ENCODE assay signal across 11 cellular contexts in the genomic region with DNA sequence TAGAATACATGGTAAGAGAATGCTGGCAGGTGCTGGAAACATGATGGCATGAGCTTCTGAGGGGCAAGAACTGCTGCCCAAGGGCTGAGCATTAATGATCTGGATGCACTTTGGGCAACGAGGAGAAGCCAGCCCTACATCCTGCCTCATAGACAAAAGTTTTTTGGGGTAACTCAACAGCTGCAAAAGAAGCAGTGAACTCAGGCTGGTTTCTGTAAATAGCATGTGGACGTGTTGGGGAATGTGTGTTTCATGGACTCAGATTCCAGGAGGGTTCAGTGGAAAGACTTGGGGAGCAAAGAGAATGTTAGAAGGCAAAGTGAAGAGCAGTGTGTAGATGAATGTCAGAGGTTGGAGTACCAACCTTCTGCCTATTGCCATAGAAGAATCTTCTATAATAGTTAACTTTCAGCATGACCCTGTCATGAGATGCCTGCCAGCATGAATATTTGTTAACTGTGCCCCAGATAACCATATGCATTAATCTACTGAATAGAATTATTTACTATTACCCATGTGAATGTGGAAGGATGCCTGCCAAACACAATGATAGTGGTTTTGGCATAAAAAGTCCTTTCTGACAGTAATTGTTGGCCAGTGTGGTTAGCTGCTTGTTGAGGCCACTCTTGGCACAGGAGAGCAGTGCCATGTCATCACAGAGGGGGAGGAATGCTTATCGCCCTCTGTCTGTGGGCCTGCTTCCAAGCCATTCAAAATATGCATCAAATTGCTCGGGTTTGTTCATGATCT.
A peak's percentile ranks its signal among the peaks of the same experiment; 100 is the strongest.
DNase-seq lines count a peak whose midpoint lies in the region; ATAC-seq, FAIRE-seq and TF ChIP-seq lines count a peak whose summit lies in the region.
"Had no signal": no experiment of that assay in that cellular context is flagged by ENCODE, and none has a peak within 500 bp of the region (broad histone marks: within the 10 kb centered on the region; RNA-seq: fewer than 3 reads in every experiment).

No MANE protein-coding gene starts in this region.

- TF ChIP-seq RAD21 in SK-N-SH (IDR thresholded peaks at IDR 0.05; ENCODE audit: low read length) = peak; percentile 37; the same call in 1 of the 2 replicates

- no peaks in the 10 kb centered on the region for H3K27me3 ChIP-seq in SK-N-SH (ENCODE audit: insufficient read depth)

- H3K9ac ChIP-seq in SK-N-SH (peak overlapping the region; percentile 51), kidney (ENCODE audit: low read length in 2 of 2) (no peak overlapping the region)

- H3K36me3 ChIP-seq in SK-N-SH (replicated peaks in 1 of 2; ENCODE audit: control insufficient read depth in 1 of 2, insufficient read depth in 2 of 2, low read length in 1 of 2) (no peaks in the 10 kb centered on the region), kidney (ENCODE audit: control insufficient read depth in 1 of 2, insufficient read depth in 2 of 2, low read length in 2 of 2) (peaks cover 0 to 2% of the 10 kb centered on the region in 2 donors)
- H3K36me3 ChIP-seq: prostate gland had no signal

- H3K27me3 Mint-ChIP-seq in immature natural killer cell (ENCODE audit: low read depth in 3 of 3) = no peaks in the 10 kb centered on the region
- H3K27me3 Mint-ChIP-seq: activated naive CD8-positive, alpha-beta T cell had no signal

- intact Hi-C loops in lower leg skin (cut with DNase I; ENCODE audit: low total_unique reads) (no loop called here), kidney (cut with DNase I) (no loop called here)

- peak overlapping the region; percentile 87 to 88 for H3K27ac ChIP-seq in SK-N-SH (ENCODE audit: low read depth in 2 of 2, low read length in 1 of 2)
- no peak overlapping the region for H3K27ac ChIP-seq in kidney (ENCODE audit: low read depth in 2 of 2, low read length in 2 of 2)
- H3K27ac ChIP-seq: prostate gland had no signal

- no peaks in the 10 kb centered on the region for H4K20me1 ChIP-seq in SK-N-SH (ENCODE audit: insufficient read depth)

- peak; percentile 92 for DNase-seq in GM04504 (ENCODE audit: low read depth)
- peak; percentile 48 for DNase-seq in SK-N-SH
- peak; percentile 87 to 91 for DNase-seq in foreskin fibroblast
- DNase-seq in pulmonary artery endothelial cell (ENCODE audit: low read depth, low spot score) = peak; percentile 58
- DNase-seq in lower leg skin (ENCODE audit: low spot score in 2 of 2) = no peak
- DNase-seq in immature natural killer cell = no peak
- no peak for DNase-seq in kidney
- DNase-seq: NCI-H345 had no signal

- no peak overlapping the region for H3K4me3 Mint-ChIP-seq in immature natural killer cell
- H3K4me3 Mint-ChIP-seq: activated naive CD8-positive, alpha-beta T cell had no signal

- H3K4me1 ChIP-seq in SK-N-SH (ENCODE audit: control insufficient read depth in 1 of 2, insufficient read depth in 2 of 2, low read depth in 1 of 2, low read length in 1 of 2) = peaks cover 11 to 30% of the 10 kb centered on the region in 2 experiments; a peak in 3 of 4 replicates
- peaks cover 0 to 11% of the 10 kb centered on the region in 2 donors for H3K4me1 ChIP-seq in kidney (ENCODE audit: control insufficient read depth in 1 of 2, insufficient read depth in 1 of 2, low read depth in 1 of 2, low read length in 2 of 2)
- H3K4me1 ChIP-seq: prostate gland had no signal

- H2AFZ ChIP-seq in SK-N-SH (ENCODE audit: low read depth) = no peak overlapping the region; the same call in 1 of the 2 replicates

- 46% methylated on average over 4 of the region's 4 CpGs for WGBS in SK-N-SH (ENCODE audit: low lambda C conversion rate)
- WGBS in lower leg skin, 2 donors = 49 to 52% methylated on average over 4 of the region's 4 CpGs

- no peaks in the 10 kb centered on the region for H3K9me2 ChIP-seq in SK-N-SH

- CTCF ChIA-PET in SK-N-SH (lab: Yijun Ruan, JAX) = interaction anchor here (0.6 to 5.5 kb wide), 13 partner anchors 9 to 898 kb away, joined by 3 to 39 read pairs (median 4); no protein-coding TSS in a partner anchor

- TF ChIP-seq CTCF in SK-N-SH (IDR thresholded peaks at IDR 0.05) (peak; percentile 62), foreskin fibroblast (IDR thresholded peaks at IDR 0.05; ENCODE audit: low read depth, low read length) (peak; percentile 37), lower leg skin (IDR thresholded peaks at IDR 0.05) (no peak), kidney (IDR thresholded peaks at IDR 0.05; ENCODE audit: borderline replicate concordance, extremely low read depth, insufficient read depth) (no peak)

- H3K4me1 Mint-ChIP-seq in immature natural killer cell = no peaks in the 10 kb centered on the region

- H3K36me3 Mint-ChIP-seq in immature natural killer cell = no peaks in the 10 kb centered on the region
- H3K36me3 Mint-ChIP-seq: activated naive CD8-positive, alpha-beta T cell had no signal

- TF ChIP-seq EP300 in SK-N-SH (IDR thresholded peaks at IDR 0.05; ENCODE audit: borderline replicate concordance in 1 of 2, low read depth in 1 of 2, low read length in 1 of 2) = peak; percentile 94 to 99

- no peak for TF ChIP-seq POLR2A in lower leg skin (IDR thresholded peaks at IDR 0.05)

- 0 out of 4 replicates have a peak overlapping the region, but pooled peaks of 1 of the 2 experiments have one; percentile 18 for H3K4me3 ChIP-seq in SK-N-SH (ENCODE audit: low read depth in 2 of 2, low read length in 1 of 2)
- H3K4me3 ChIP-seq in foreskin fibroblast (ENCODE audit: low read depth in 1 of 2, low read length in 2 of 2) = no peak overlapping the region
- H3K4me3 ChIP-seq in lower leg skin (ENCODE audit: low read depth, poor library complexity, severe bottlenecking) = no peak overlapping the region
- no peak overlapping the region for H3K4me3 ChIP-seq in kidney (ENCODE audit: low read length in 2 of 2)
- H3K4me3 ChIP-seq: prostate gland had no signal

- peaks cover 18% of the 10 kb centered on the region for H3F3A ChIP-seq in SK-N-SH (replicated peaks; ENCODE audit: insufficient read depth)

- H3K79me2 ChIP-seq in SK-N-SH (ENCODE audit: insufficient read depth) = no peaks in the 10 kb centered on the region

- H3K9me3 ChIP-seq in SK-N-SH (no peaks in the 10 kb centered on the region), kidney (ENCODE audit: control insufficient read depth in 1 of 2, low read length in 2 of 2) (no peaks in the 10 kb centered on the region)
- H3K9me3 ChIP-seq: prostate gland had no signal

- no peak overlapping the region for H3K27ac Mint-ChIP-seq in immature natural killer cell
- H3K27ac Mint-ChIP-seq: activated naive CD8-positive, alpha-beta T cell had no signal

- POLR2A ChIA-PET in SK-N-SH (lab: Yijun Ruan, JAX) = interaction anchor here (0.6 kb wide), 1 partner anchor 8 kb away, joined by 5 read pairs; no protein-coding TSS in a partner anchor

- H3K9me3 Mint-ChIP-seq in immature natural killer cell = no peaks in the 10 kb centered on the region

- no peak for FAIRE-seq in kidney (lab: Jason Lieb, UNC)

- ATAC-seq in GM21786 (IDR thresholded peaks at IDR 0.05; ENCODE audit: unreplicated experiment) = no peak

- peak overlapping the region; percentile 58 for H3K4me2 ChIP-seq in SK-N-SH

TF ChIP-seq in SK-N-SH, 30 proteins besides CTCF, POLR2A, EP300 and RAD21 (continues in another document):
- TF ChIP-seq TCF12 (IDR thresholded peaks at IDR 0.05) (peak; percentile 99), GATA2 (CRISPR knock-in tag; IDR thresholded peaks at IDR 0.05) (no peak), RCOR1 (IDR thresholded peaks at IDR 0.05; ENCODE audit: low read length) (peak; percentile 75; the same call in 1 of the 2 replicates), YY1 (IDR thresholded peaks at IDR 0.05; ENCODE audit: low read depth) (no peak), SMC3 (IDR thresholded peaks at IDR 0.05; ENCODE audit: low read depth, low read length) (peak; percentile 11; the same call in 1 of the 2 replicates), POLR2AphosphoS5 (IDR thresholded peaks at IDR 0.05; ENCODE audit: low read depth, low read length) (peak; percentile 92), GABPA (IDR thresholded peaks at IDR 0.05; ENCODE audit: low read depth) (peak; percentile 18; the same call in 1 of the 2 replicates), ELF1 (IDR thresholded peaks at IDR 0.05) (no peak; the same call in 1 of the 2 replicates), JUND (IDR thresholded peaks at IDR 0.05) (peak; percentile 96)
- TF ChIP-seq, protein P1, sequence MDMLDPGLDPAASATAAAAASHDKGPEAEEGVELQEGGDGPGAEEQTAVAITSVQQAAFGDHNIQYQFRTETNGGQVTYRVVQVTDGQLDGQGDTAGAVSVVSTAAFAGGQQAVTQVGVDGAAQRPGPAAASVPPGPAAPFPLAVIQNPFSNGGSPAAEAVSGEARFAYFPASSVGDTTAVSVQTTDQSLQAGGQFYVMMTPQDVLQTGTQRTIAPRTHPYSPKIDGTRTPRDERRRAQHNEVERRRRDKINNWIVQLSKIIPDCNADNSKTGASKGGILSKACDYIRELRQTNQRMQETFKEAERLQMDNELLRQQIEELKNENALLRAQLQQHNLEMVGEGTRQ (IDR thresholded peaks at IDR 0.05; ENCODE audit: borderline replicate concordance, low read depth, low read length) = no peak
- TF ChIP-seq, protein P2, sequence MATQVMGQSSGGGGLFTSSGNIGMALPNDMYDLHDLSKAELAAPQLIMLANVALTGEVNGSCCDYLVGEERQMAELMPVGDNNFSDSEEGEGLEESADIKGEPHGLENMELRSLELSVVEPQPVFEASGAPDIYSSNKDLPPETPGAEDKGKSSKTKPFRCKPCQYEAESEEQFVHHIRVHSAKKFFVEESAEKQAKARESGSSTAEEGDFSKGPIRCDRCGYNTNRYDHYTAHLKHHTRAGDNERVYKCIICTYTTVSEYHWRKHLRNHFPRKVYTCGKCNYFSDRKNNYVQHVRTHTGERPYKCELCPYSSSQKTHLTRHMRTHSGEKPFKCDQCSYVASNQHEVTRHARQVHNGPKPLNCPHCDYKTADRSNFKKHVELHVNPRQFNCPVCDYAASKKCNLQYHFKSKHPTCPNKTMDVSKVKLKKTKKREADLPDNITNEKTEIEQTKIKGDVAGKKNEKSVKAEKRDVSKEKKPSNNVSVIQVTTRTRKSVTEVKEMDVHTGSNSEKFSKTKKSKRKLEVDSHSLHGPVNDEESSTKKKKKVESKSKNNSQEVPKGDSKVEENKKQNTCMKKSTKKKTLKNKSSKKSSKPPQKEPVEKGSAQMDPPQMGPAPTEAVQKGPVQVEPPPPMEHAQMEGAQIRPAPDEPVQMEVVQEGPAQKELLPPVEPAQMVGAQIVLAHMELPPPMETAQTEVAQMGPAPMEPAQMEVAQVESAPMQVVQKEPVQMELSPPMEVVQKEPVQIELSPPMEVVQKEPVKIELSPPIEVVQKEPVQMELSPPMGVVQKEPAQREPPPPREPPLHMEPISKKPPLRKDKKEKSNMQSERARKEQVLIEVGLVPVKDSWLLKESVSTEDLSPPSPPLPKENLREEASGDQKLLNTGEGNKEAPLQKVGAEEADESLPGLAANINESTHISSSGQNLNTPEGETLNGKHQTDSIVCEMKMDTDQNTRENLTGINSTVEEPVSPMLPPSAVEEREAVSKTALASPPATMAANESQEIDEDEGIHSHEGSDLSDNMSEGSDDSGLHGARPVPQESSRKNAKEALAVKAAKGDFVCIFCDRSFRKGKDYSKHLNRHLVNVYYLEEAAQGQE (IDR thresholded peaks at IDR 0.05; ENCODE audit: low read depth, low read length) = peak; percentile 79
- TF ChIP-seq, protein P3, sequence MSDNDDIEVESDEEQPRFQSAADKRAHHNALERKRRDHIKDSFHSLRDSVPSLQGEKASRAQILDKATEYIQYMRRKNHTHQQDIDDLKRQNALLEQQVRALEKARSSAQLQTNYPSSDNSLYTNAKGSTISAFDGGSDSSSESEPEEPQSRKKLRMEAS (IDR thresholded peaks at IDR 0.05; ENCODE audit: low read depth) = peak; percentile 93

Comparison
In these comparisons a context has a peak if more than half of its experiments do, and no peak if none do; other contexts are left out.
1. DNase-seq: peak in GM04504 (single experiment), SK-N-SH (single experiment), foreskin fibroblast (2 of 2) and pulmonary artery endothelial cell (single experiment); none in lower leg skin (0 of 2), immature natural killer cell (0 of 3) and kidney (single experiment).
2. H3K27ac ChIP-seq: peak in SK-N-SH (2 of 2); none in kidney (0 of 2).
3. CTCF ChIP-seq: peak in SK-N-SH (single experiment) and foreskin fibroblast (single experiment); none in lower leg skin (0 of 3) and kidney (single experiment).